In the genomic region with DNA sequence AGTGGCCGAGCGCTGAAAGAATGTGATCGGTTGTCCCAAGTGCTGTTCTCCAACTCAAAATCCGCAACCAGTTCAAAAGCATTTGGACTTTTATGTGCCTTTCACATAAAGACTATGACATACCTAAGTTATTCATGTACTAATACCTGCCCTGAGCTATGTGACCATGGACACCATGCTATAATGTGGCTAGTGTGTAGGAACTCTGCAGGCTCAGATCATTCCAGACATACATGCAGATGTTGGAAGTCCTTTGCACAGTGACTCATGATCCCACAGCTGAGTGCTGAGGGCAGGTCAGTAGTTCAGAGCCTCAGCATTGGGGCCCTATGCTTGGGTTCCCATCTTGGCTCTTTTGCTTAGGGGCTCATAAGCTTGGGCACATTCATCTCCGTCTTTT, we compare ENCODE assay signal across 8 cellular contexts.
"Had no signal": no experiment of that assay in that cellular context is flagged by ENCODE, and none has a peak within 500 bp of the region (broad histone marks: within the 10 kb centered on the region; RNA-seq: fewer than 3 reads in every experiment).

No MANE protein-coding gene starts in this region.

- FAIRE-seq: H1, H54, K562 had no signal

- H3K4me3 ChIP-seq: GM23338, K562 had no signal

- H3K9me3 Mint-ChIP-seq: GM23338 had no signal

- H3K4me3 Mint-ChIP-seq: GM23338, H9 had no signal

- DNase-seq: H9, HCEC 1CT, IMR-90, KG1 had no signal

- ATAC-seq: GM23338, K562 had no signal

- H3K4me2 ChIP-seq: GM23338 had no signal

- H2AFZ ChIP-seq: GM23338 had no signal

- H3K4me1 Mint-ChIP-seq: GM23338, H9 had no signal

- H3K27ac Mint-ChIP-seq: GM23338, H9 had no signal
